Comparison of ENCODE assay signal across 8 cellular contexts in genomic region chr4:39181905-39182638, GRCh38. TPM values are rescaled to one million over a fixed set of nuclear protein-coding genes. Genes with fewer than 3 reads are reported as not detected.
A peak's percentile ranks its signal among the peaks of the same experiment; 100 is the strongest.
DNase-seq lines count a peak whose midpoint lies in the region; ATAC-seq lines count a peak whose summit lies in the region.

WDR19 (plus strand) TSS chr4:39182529; CDS start chr4:39182558, 29 bp downstream.

- no peaks in the 10 kb centered on the region for H3K36me3 Mint-ChIP-seq in activated CD4-positive, alpha-beta T cell treated with anti-CD3 and anti-CD28 coated beads, Interleukin-2, amount 10 ng/mL, durations not matched to agents 24 days and 14 days (ENCODE audit: low read depth)

- H3K4me1 Mint-ChIP-seq in activated CD4-positive, alpha-beta T cell treated with anti-CD3 and anti-CD28 coated beads, Interleukin-2, amount 10 ng/mL, durations not matched to agents 24 days and 14 days = peaks cover 7% of the 10 kb centered on the region

- DNase-seq in GM19240 (ENCODE audit: insufficient read length, low spot score) (peak; percentile 81), NCI-H526 (lab: John Stamatoyannopoulos, UW) (peak; percentile 98 to 99), cortex of kidney (lab: John Stamatoyannopoulos, UW) (peak; percentile 92), left kidney (ENCODE audit: low read depth, low spot score) (peak; percentile 100)
- DNase-seq in activated CD4-positive, alpha-beta T cell treated with anti-CD3 and anti-CD28 coated beads, Interleukin-2, amount 10 ng/mL, durations not matched to agents 24 days and 14 days = peak; percentile 100
- peak; percentile 98 for DNase-seq in stimulated activated CD4-positive, alpha-beta T cell treated with anti-CD3 and anti-CD28 coated beads, Interleukin-2, amount 100 ng/mL, for 24 hours

- H3K4me2 ChIP-seq in BLaER1 treated with 17β-estradiol and CSF1 and Interleukin-3, amounts not matched to agents 10 nM and 100 nM = peak within 1 kb of the TSS; percentile 81 to 99 (median 95)

- peaks cover 3 to 17% (median 14%) of the 10 kb centered on the region in 11 experiments; a peak in 18 of 22 replicates for H3K27me3 ChIP-seq in BLaER1 treated with 17β-estradiol and CSF1 and Interleukin-3, amounts not matched to agents 10 nM and 100 nM

- no peaks in the 10 kb centered on the region for H3K9me3 ChIP-seq in BLaER1 treated with 17β-estradiol and CSF1 and Interleukin-3, amounts not matched to agents 10 nM and 100 nM (replicated peaks in 1 of 11)

- peaks cover 0 to 13% (median 8%) of the 10 kb centered on the region in 11 experiments; a peak in 5 of 22 replicates for H3K36me3 ChIP-seq in BLaER1 treated with 17β-estradiol and CSF1 and Interleukin-3, amounts not matched to agents 10 nM and 100 nM

- peaks cover 10 to 20% (median 16%) of the 10 kb centered on the region in 10 experiments for H3K4me1 ChIP-seq in BLaER1 treated with 17β-estradiol and CSF1 and Interleukin-3, amounts not matched to agents 10 nM and 100 nM

- H3K27ac Mint-ChIP-seq in activated CD4-positive, alpha-beta T cell treated with anti-CD3 and anti-CD28 coated beads, Interleukin-2, amount 10 ng/mL, durations not matched to agents 24 days and 14 days = no peak within 1 kb of the TSS

- no peak within 1 kb of the TSS for H3K4me3 Mint-ChIP-seq in activated CD4-positive, alpha-beta T cell treated with anti-CD3 and anti-CD28 coated beads, Interleukin-2, amount 10 ng/mL, durations not matched to agents 24 days and 14 days

- H3K9me3 Mint-ChIP-seq in activated CD4-positive, alpha-beta T cell treated with anti-CD3 and anti-CD28 coated beads, Interleukin-2, amount 10 ng/mL, durations not matched to agents 24 days and 14 days = no peaks in the 10 kb centered on the region

- H3K4me3 ChIP-seq in BLaER1 treated with 17β-estradiol and CSF1 and Interleukin-3, amounts not matched to agents 10 nM and 100 nM = peak within 1 kb of the TSS; percentile 75 to 97 (median 88)

- intact Hi-C loops in activated CD4-positive, alpha-beta T cell treated with anti-CD3 and anti-CD28 coated beads, Interleukin-2, amount 10 ng/mL, durations not matched to agents 24 days and 14 days (cut with micrococcal nuclease) = loop anchor here (1.0 to 5.0 kb wide), 5 partner anchors 150 to 455 kb away; partner anchors contain the start of genes LIAS, RPL9, SMIM14 and TMEM156

- peak within 1 kb of the TSS in 10 of 11 experiments; percentile 25 to 73 (median 56); a peak in 19 of 22 replicates for H3K27ac ChIP-seq in BLaER1 treated with 17β-estradiol and CSF1 and Interleukin-3, amounts not matched to agents 10 nM and 100 nM

- ATAC-seq in HG03460 (IDR thresholded peaks at IDR 0.05; ENCODE audit: unreplicated experiment) = peak; percentile 98

- H3K27me3 Mint-ChIP-seq in activated CD4-positive, alpha-beta T cell treated with anti-CD3 and anti-CD28 coated beads, Interleukin-2, amount 10 ng/mL, durations not matched to agents 24 days and 14 days = peaks cover 6% of the 10 kb centered on the region

- peak within 1 kb of the TSS; percentile 70 to 85 (median 81) for H3K9ac ChIP-seq in BLaER1 treated with 17β-estradiol and CSF1 and Interleukin-3, amounts not matched to agents 10 nM and 100 nM

- no peaks in the 10 kb centered on the region for H4K20me1 ChIP-seq in BLaER1 treated with 17β-estradiol and CSF1 and Interleukin-3, amounts not matched to agents 10 nM and 100 nM

RNA-seq across cellular contexts. Expression of gene WDR19, which starts in this region (rescaled TPM):
- 12.1 and 15.6 TPM in 2 replicates for total RNA-seq in activated CD4-positive, alpha-beta T cell treated with anti-CD3 and anti-CD28 coated beads, Interleukin-2, amount 10 ng/mL, durations not matched to agents 24 days and 14 days

Comparison
In these comparisons a context has a peak if more than half of its experiments do, and no peak if none do; other contexts are left out.
1. Peak in every context shown above with its lines: DNase-seq, ATAC-seq, H3K4me3 ChIP-seq and H3K27ac ChIP-seq.